In the genomic region with DNA sequence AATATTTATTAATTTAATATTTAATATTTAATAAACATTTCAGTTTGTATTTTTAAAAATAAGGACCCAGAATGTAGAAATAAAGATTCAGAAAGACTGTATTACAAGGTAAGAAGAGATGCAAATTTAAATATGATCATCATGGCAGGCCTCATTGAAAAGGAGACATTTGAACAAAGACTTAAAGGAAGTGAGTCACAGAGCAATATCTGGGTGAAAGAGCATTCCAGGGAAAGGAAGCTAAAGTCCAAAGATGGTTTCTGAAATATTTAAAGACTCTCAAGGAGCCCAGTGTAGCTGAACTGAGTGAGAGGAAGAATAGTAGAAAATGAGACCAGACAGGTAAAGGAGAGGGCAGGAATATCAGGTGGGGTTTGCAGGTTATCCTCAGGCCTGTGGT, we compare ENCODE assay signal across 15 cellular contexts. TPM values are rescaled to one million over a fixed set of nuclear protein-coding genes. Genes with fewer than 3 reads are reported as not detected.
DNase-seq lines count a peak whose midpoint lies in the region; TF ChIP-seq lines count a peak whose summit lies in the region.
"Had no signal": no experiment of that assay in that cellular context is flagged by ENCODE, and none has a peak within 500 bp of the region (broad histone marks: within the 10 kb centered on the region; RNA-seq: fewer than 3 reads in every experiment).

No MANE protein-coding gene starts in this region.

- H3K4me3 ChIP-seq in ACC112 (ENCODE audit: low read depth, low read length), result no peak overlapping the region
- H3K4me3 ChIP-seq in astrocyte of the spinal cord (ENCODE audit: low read depth, low read length), result no peak overlapping the region
- H3K4me3 ChIP-seq in transverse colon, result no peak overlapping the region
- H3K4me3 ChIP-seq: upper lobe of right lung had no signal

- H3K4me1 ChIP-seq in ACC112 (ENCODE audit: control insufficient read depth, insufficient read depth, low read length, unreplicated experiment), result peaks cover 7% of the 10 kb centered on the region
- H3K4me1 ChIP-seq in transverse colon, result no peaks in the 10 kb centered on the region
- H3K4me1 ChIP-seq: upper lobe of right lung had no signal

- DNase-seq in HT-29 (ENCODE audit: low spot score) (peak; percentile 22), astrocyte of the spinal cord (ENCODE audit: low read depth, low spot score) (peak; percentile 64), glomerular visceral epithelial cell (ENCODE audit: extremely low spot score) (peak; percentile 29), DMS 273 treated with DMSO at 0.1 percent for 48 hours (lab: John Stamatoyannopoulos, UW) (no peak), hypothalamus (lab: John Stamatoyannopoulos, UW) (no peak), transverse colon (no peak), islet precursor cell (no peak)
- DNase-seq: activated CD4-positive, alpha-beta T cell treated with anti-CD3 and anti-CD28 coated beads, Interleukin-2, amount 10 ng/mL, durations not matched to agents 7 days and 5 days; caudate nucleus; T-helper 1 cell; upper lobe of right lung had no signal

- intact Hi-C loops in transverse colon (cut with DNase I; ENCODE audit: low total_unique reads), result no loop called here

- peak overlapping the region; percentile 43 for H2AFZ ChIP-seq in ACC112 (ENCODE audit: low read length, unreplicated experiment)

- H3K9me3 ChIP-seq in transverse colon, result peaks cover 0 to 3% of the 10 kb centered on the region in 2 donors
- H3K9me3 ChIP-seq: upper lobe of right lung had no signal

- TF ChIP-seq EP300 in transverse colon (IDR thresholded peaks at IDR 0.05; ENCODE audit: low read depth), result no peak

- H3K27me3 ChIP-seq in ACC112 (ENCODE audit: insufficient read depth, low read length) (no peaks in the 10 kb centered on the region), transverse colon (no peaks in the 10 kb centered on the region)
- H3K27me3 ChIP-seq: upper lobe of right lung had no signal

- TF ChIP-seq POLR2A in transverse colon (IDR thresholded peaks at IDR 0.05), result no peak

- no peak for TF ChIP-seq CTCF in astrocyte of the spinal cord (IDR thresholded peaks at IDR 0.05; ENCODE audit: low read depth, low read length)
- no peak for TF ChIP-seq CTCF in transverse colon (IDR thresholded peaks at IDR 0.05)

- in situ Hi-C loops in astrocyte of the spinal cord (cut with HindIII; ENCODE audit: low sequenced_read_pairs) (no loop called here), transverse colon (cut with MboI; ENCODE audit: low pct_ligation_motif_present in 1 of 4, low pct_unique_long_range_greater_than_20kb in 1 of 4, low sequenced_read_pairs in 3 of 4) (no loop called here)

- 0 out of 2 replicates have a peak, but pooled peaks cover 8% of the 10 kb centered on the region for H3K36me3 ChIP-seq in ACC112 (ENCODE audit: insufficient read depth, low read length)
- no peaks in the 10 kb centered on the region for H3K36me3 ChIP-seq in transverse colon
- H3K36me3 ChIP-seq: upper lobe of right lung had no signal

- peak overlapping the region; percentile 42 for H3K27ac ChIP-seq in ACC112 (ENCODE audit: low read depth, low read length)
- no peak overlapping the region for H3K27ac ChIP-seq in transverse colon
- H3K27ac ChIP-seq: upper lobe of right lung had no signal

- H3K79me2 ChIP-seq in ACC112 (ENCODE audit: control insufficient read depth, insufficient read depth, low read length, unreplicated experiment), result no peaks in the 10 kb centered on the region

RNA-seq across cellular contexts. Expression of a gene that starts 5.9 kb away (rescaled TPM):
- not detected in 2 replicates for total RNA-seq in HT-29 (2014; rRNA removed; shearing (Covaris generic))
- total RNA-seq in transverse colon, result not detected
- total RNA-seq: activated CD4-positive, alpha-beta T cell treated with anti-CD3 and anti-CD28 coated beads, Interleukin-2, amount 10 ng/mL, durations not matched to agents 7 days and 5 days; activated T-helper 2 cell treated with anti-CD3 and anti-CD28 coated beads, Interferon-gamma antibody, Interleukin-2, Interleukin-4, amounts not matched to agents 10 μg/mL and 5 μg/mL and 100 μg/mL, durations not matched to agents 14 hours and 24 hours and 36 hours; B cell; natural killer cell treated with Interleukin-12 subunit alpha and Interleukin-12 subunit beta and Interleukin-15 and Interleukin-18, amount 100 ng/mL, for 72 hours; upper lobe of right lung had no signal

RNA-seq across cellular contexts. Expression of a gene that starts 8.6 kb away (rescaled TPM):
- not detected in 2 replicates for total RNA-seq in HT-29 (2014; rRNA removed; shearing (Covaris generic))
- not detected for total RNA-seq in transverse colon
- total RNA-seq: activated CD4-positive, alpha-beta T cell treated with anti-CD3 and anti-CD28 coated beads, Interleukin-2, amount 10 ng/mL, durations not matched to agents 7 days and 5 days; activated T-helper 2 cell treated with anti-CD3 and anti-CD28 coated beads, Interferon-gamma antibody, Interleukin-2, Interleukin-4, amounts not matched to agents 10 μg/mL and 5 μg/mL and 100 μg/mL, durations not matched to agents 14 hours and 24 hours and 36 hours; B cell; natural killer cell treated with Interleukin-12 subunit alpha and Interleukin-12 subunit beta and Interleukin-15 and Interleukin-18, amount 100 ng/mL, for 72 hours; upper lobe of right lung had no signal

RNA-seq across cellular contexts. Expression of a gene that starts 24.5 kb away (rescaled TPM):
- not detected in 2 replicates for total RNA-seq in HT-29 (2014; rRNA removed; shearing (Covaris generic))
- total RNA-seq in transverse colon, result not detected
- total RNA-seq: activated CD4-positive, alpha-beta T cell treated with anti-CD3 and anti-CD28 coated beads, Interleukin-2, amount 10 ng/mL, durations not matched to agents 7 days and 5 days; activated T-helper 2 cell treated with anti-CD3 and anti-CD28 coated beads, Interferon-gamma antibody, Interleukin-2, Interleukin-4, amounts not matched to agents 10 μg/mL and 5 μg/mL and 100 μg/mL, durations not matched to agents 14 hours and 24 hours and 36 hours; B cell; natural killer cell treated with Interleukin-12 subunit alpha and Interleukin-12 subunit beta and Interleukin-15 and Interleukin-18, amount 100 ng/mL, for 72 hours; upper lobe of right lung had no signal

RNA-seq across cellular contexts. Expression of a gene that starts 43.4 kb away (rescaled TPM):
- not detected in 2 replicates for total RNA-seq in HT-29 (2014; rRNA removed; shearing (Covaris generic))
- not detected for total RNA-seq in transverse colon
- total RNA-seq: activated CD4-positive, alpha-beta T cell treated with anti-CD3 and anti-CD28 coated beads, Interleukin-2, amount 10 ng/mL, durations not matched to agents 7 days and 5 days; activated T-helper 2 cell treated with anti-CD3 and anti-CD28 coated beads, Interferon-gamma antibody, Interleukin-2, Interleukin-4, amounts not matched to agents 10 μg/mL and 5 μg/mL and 100 μg/mL, durations not matched to agents 14 hours and 24 hours and 36 hours; B cell; natural killer cell treated with Interleukin-12 subunit alpha and Interleukin-12 subunit beta and Interleukin-15 and Interleukin-18, amount 100 ng/mL, for 72 hours; upper lobe of right lung had no signal

Comparison
In these comparisons a context has a peak if more than half of its experiments do, and no peak if none do; other contexts are left out.
1. DNase-seq: peak in HT-29 (single experiment), astrocyte of the spinal cord (single experiment) and glomerular visceral epithelial cell (single experiment); none in DMS 273 treated with DMSO at 0.1 percent for 48 hours (single experiment), hypothalamus (0 of 51), transverse colon (single experiment) and islet precursor cell (single experiment).